12 cellular contexts compared by ENCODE assay signal in genomic region chr3:188584958-188585689, GRCh38.
DNase-seq lines count a peak whose midpoint lies in the region; ATAC-seq lines count a peak whose summit lies in the region.
"Had no signal": no experiment of that assay in that cellular context is flagged by ENCODE, and none has a peak within 500 bp of the region (broad histone marks: within the 10 kb centered on the region; RNA-seq: fewer than 3 reads in every experiment).

No MANE protein-coding gene starts in this region.

- peak overlapping the region; percentile 4; the same call in 1 of the 2 replicates for H3K27ac ChIP-seq in Karpas-422 (ENCODE audit: low read length)
- H3K27ac ChIP-seq: HL-60, PC-9 had no signal

- no peak overlapping the region for H3K4me3 Mint-ChIP-seq in activated naive CD8-positive, alpha-beta T cell treated with anti-CD3 and anti-CD28 coated beads, Interleukin-2, amount 50 U/mL, for 24 hours
- H3K4me3 Mint-ChIP-seq in memory B cell = peak overlapping the region; percentile 71

- peaks cover 2% of the 10 kb centered on the region for H3K36me3 Mint-ChIP-seq in activated naive CD8-positive, alpha-beta T cell treated with anti-CD3 and anti-CD28 coated beads, Interleukin-2, amount 50 U/mL, for 24 hours (ENCODE audit: low read depth)
- H3K36me3 Mint-ChIP-seq in memory B cell = no peaks in the 10 kb centered on the region

- no peak overlapping the region for H3K27ac Mint-ChIP-seq in activated naive CD8-positive, alpha-beta T cell treated with anti-CD3 and anti-CD28 coated beads, Interleukin-2, amount 50 U/mL, for 24 hours
- H3K27ac Mint-ChIP-seq in memory B cell = no peak overlapping the region

- no peaks in the 10 kb centered on the region for H3K79me2 ChIP-seq in Karpas-422 (ENCODE audit: low read length)

- H3K9me3 Mint-ChIP-seq in activated naive CD8-positive, alpha-beta T cell treated with anti-CD3 and anti-CD28 coated beads, Interleukin-2, amount 50 U/mL, for 24 hours = no peaks in the 10 kb centered on the region
- H3K9me3 Mint-ChIP-seq in memory B cell = no peaks in the 10 kb centered on the region

- no peaks in the 10 kb centered on the region for H3K27me3 ChIP-seq in Karpas-422 (ENCODE audit: low read length)

- ATAC-seq in activated naive CD8-positive, alpha-beta T cell treated with anti-CD3 and anti-CD28 coated beads, Interleukin-2, amount 50 U/mL, for 24 hours = peak; percentile 8
- ATAC-seq in memory B cell (ENCODE audit: low read depth) (peak; percentile 20), GM21737 (IDR thresholded peaks at IDR 0.05; ENCODE audit: unreplicated experiment) (no peak), HG03039 (IDR thresholded peaks at IDR 0.05; ENCODE audit: unreplicated experiment) (no peak), HG02870 (IDR thresholded peaks at IDR 0.05; ENCODE audit: unreplicated experiment) (no peak)

- no peak overlapping the region for H2AFZ ChIP-seq in Karpas-422 (ENCODE audit: low read length)
- H2AFZ ChIP-seq: PC-9 had no signal

- H3K9ac ChIP-seq in Karpas-422 (ENCODE audit: low read length) = no peak overlapping the region

- H3K9me2 ChIP-seq in Karpas-422 (replicated peaks; ENCODE audit: insufficient read depth, low read length) = no peaks in the 10 kb centered on the region

- peaks cover 77% of the 10 kb centered on the region for H3K4me1 ChIP-seq in Karpas-422 (ENCODE audit: low read length)

- H3K4me1 Mint-ChIP-seq in activated naive CD8-positive, alpha-beta T cell treated with anti-CD3 and anti-CD28 coated beads, Interleukin-2, amount 50 U/mL, for 24 hours = peaks cover 33% of the 10 kb centered on the region
- H3K4me1 Mint-ChIP-seq in memory B cell = peaks cover 24% of the 10 kb centered on the region

- H4K20me1 ChIP-seq in Karpas-422 (ENCODE audit: insufficient read depth, low read depth, low read length) = no peaks in the 10 kb centered on the region

- no peaks in the 10 kb centered on the region for H3K9me3 ChIP-seq in Karpas-422 (ENCODE audit: low read length)

- no peaks in the 10 kb centered on the region for H3K27me3 Mint-ChIP-seq in activated naive CD8-positive, alpha-beta T cell treated with anti-CD3 and anti-CD28 coated beads, Interleukin-2, amount 50 U/mL, for 24 hours
- H3K27me3 Mint-ChIP-seq in memory B cell = no peaks in the 10 kb centered on the region

- peak; percentile 28 for DNase-seq in Ammon's horn (ENCODE audit: low spot score)
- peak; percentile 59 for DNase-seq in Karpas-422
- no peak for DNase-seq in activated naive CD8-positive, alpha-beta T cell treated with anti-CD3 and anti-CD28 coated beads, Interleukin-2, amount 50 U/mL, for 24 hours
- DNase-seq in memory B cell (ENCODE audit: low spot score in 2 of 2) = no peak
- no peak for DNase-seq in GM19238 (ENCODE audit: insufficient read length, low spot score)
- DNase-seq: activated effector memory CD4-positive, alpha-beta T cell treated with Interleukin-2 at 50 U/mL for 16 hours; DND-41; PC-9 had no signal

- H3K4me2 ChIP-seq in Karpas-422 (ENCODE audit: low read depth, low read length, poor library complexity, severe bottlenecking) = peak overlapping the region; percentile 4
- H3K4me2 ChIP-seq: PC-9 had no signal

- H3K4me3 ChIP-seq in Karpas-422 (ENCODE audit: low read length) = no peak overlapping the region
- H3K4me3 ChIP-seq: PC-9 had no signal

- no peaks in the 10 kb centered on the region for H3K36me3 ChIP-seq in Karpas-422 (ENCODE audit: insufficient read depth, low read length)

Comparison
In these comparisons a context has a peak if more than half of its experiments do, and no peak if none do; other contexts are left out.
1. DNase-seq: peak in Ammon's horn (single experiment) and Karpas-422 (single experiment); none in activated naive CD8-positive, alpha-beta T cell treated with anti-CD3 and anti-CD28 coated beads, Interleukin-2, amount 50 U/mL, for 24 hours (single experiment), memory B cell (0 of 2) and GM19238 (single experiment).
2. ATAC-seq: peak in activated naive CD8-positive, alpha-beta T cell treated with anti-CD3 and anti-CD28 coated beads, Interleukin-2, amount 50 U/mL, for 24 hours (single experiment) and memory B cell (single experiment); none in GM21737 (single experiment), HG03039 (single experiment) and HG02870 (single experiment).